18 cellular contexts compared by ENCODE assay signal in the genomic region with DNA sequence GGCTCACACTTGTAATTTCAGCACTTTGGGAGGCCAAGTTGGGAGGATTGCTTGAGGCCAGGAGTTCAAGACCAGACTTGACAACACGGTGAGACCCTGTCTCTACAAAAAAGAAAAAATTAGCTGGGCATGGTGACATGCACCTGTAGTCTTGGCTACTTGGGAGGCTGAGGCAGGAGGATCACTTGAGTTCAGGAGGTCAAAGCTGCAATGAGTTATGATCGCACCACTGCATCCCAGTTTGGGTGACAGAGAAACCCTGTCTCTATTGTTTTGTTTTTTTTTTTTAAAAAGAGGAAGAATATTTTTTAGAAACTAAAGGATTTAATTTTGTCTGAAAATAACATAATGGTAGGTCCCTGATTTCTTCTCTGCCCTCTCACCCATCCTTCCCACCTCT.
DNase-seq lines count a peak whose midpoint lies in the region; ATAC-seq and TF ChIP-seq lines count a peak whose summit lies in the region.
"Had no signal": no experiment of that assay in that cellular context is flagged by ENCODE, and none has a peak within 500 bp of the region (broad histone marks: within the 10 kb centered on the region; RNA-seq: fewer than 3 reads in every experiment).

No MANE protein-coding gene starts in this region.

- H3K27me3 ChIP-seq in KMS-11 (ENCODE audit: insufficient read depth, low read depth): no peaks in the 10 kb centered on the region
- no peaks in the 10 kb centered on the region for H3K27me3 ChIP-seq in Caco-2 (replicated peaks; ENCODE audit: control insufficient read depth, insufficient read depth, low read length)
- H3K27me3 ChIP-seq: vagina had no signal

- H3K4me1 Mint-ChIP-seq in nephron progenitor cell (peaks cover 19% of the 10 kb centered on the region), Caco-2 (ENCODE audit: low read depth, unreplicated experiment) (no peaks in the 10 kb centered on the region)
- H3K4me1 Mint-ChIP-seq in activated T-helper 17 cell treated with anti-CD3 and anti-CD28 coated beads, Interleukin-2, amount 50 U/mL, for 72 hours: no peaks in the 10 kb centered on the region
- H3K4me1 Mint-ChIP-seq in naive thymus-derived CD8-positive, alpha-beta T cell: peaks cover 2 to 19% (median 10%) of the 10 kb centered on the region in 4 donors

- no peaks in the 10 kb centered on the region for H3K9me3 ChIP-seq in Caco-2
- H3K9me3 ChIP-seq: HAP-1, heart right ventricle, vagina had no signal

- CTCF ChIA-PET in Caco-2 (lab: Charles Lee): no interaction called here

- no TSS peak for BruUV-seq in Caco-2 (replicated peaks; lab: Mats Ljungman, UMichigan)

- H3K4me3 ChIP-seq in KMS-11 (IDR thresholded peaks at IDR 0.05; ENCODE audit: insufficient read depth, low read depth, low read length): no peak overlapping the region
- H3K4me3 ChIP-seq in Caco-2 (ENCODE audit: low read depth, low read length): no peak overlapping the region
- H3K4me3 ChIP-seq: HAP-1, heart right ventricle, vagina had no signal

- ATAC-seq in GM18511 (IDR thresholded peaks at IDR 0.05; ENCODE audit: unreplicated experiment) (peak; percentile 25), GM21619 (IDR thresholded peaks at IDR 0.05; ENCODE audit: unreplicated experiment) (peak; percentile 9), HG03460 (IDR thresholded peaks at IDR 0.05; ENCODE audit: unreplicated experiment) (no peak)
- ATAC-seq in activated T-helper 17 cell treated with anti-CD3 and anti-CD28 coated beads, Interleukin-2, amount 50 U/mL, for 72 hours (replicated peaks): no peak
- ATAC-seq in naive thymus-derived CD8-positive, alpha-beta T cell: no peak
- ATAC-seq: heart right ventricle had no signal

- H3K36me3 ChIP-seq in KMS-11 (ENCODE audit: insufficient read depth) (no peaks in the 10 kb centered on the region), Caco-2 (ENCODE audit: control insufficient read depth, insufficient read depth, low read length) (no peaks in the 10 kb centered on the region)
- H3K36me3 ChIP-seq: HAP-1, heart right ventricle, vagina had no signal

- DNase-seq in nephron progenitor cell (no peak), Caco-2 (no peak)
- no peak for DNase-seq in naive thymus-derived CD8-positive, alpha-beta T cell
- DNase-seq: activated CD4-positive, alpha-beta T cell treated with anti-CD3 and anti-CD28 coated beads, Interleukin-2, amount 50 U/mL, for 48 hours; activated naive CD4-positive, alpha-beta T cell treated with anti-CD3 and anti-CD28 coated beads, Interleukin-2, amount 10 ng/mL, durations not matched to agents 7 days and 5 days; activated T-cell treated with anti-CD3 and anti-CD28 coated beads for 4 hours; heart right ventricle; NCI-H146; stimulated activated CD4-positive, alpha-beta T cell treated with anti-CD3 and anti-CD28 coated beads, Interleukin-4, amount 100 ng/mL, for 24 hours had no signal

- H3K4me1 ChIP-seq in KMS-11 (ENCODE audit: low read depth, poor library complexity, severe bottlenecking) (peaks cover 10% of the 10 kb centered on the region), Caco-2 (no peaks in the 10 kb centered on the region)
- H3K4me1 ChIP-seq: HAP-1, parathyroid adenoma, vagina had no signal

- H3K27ac Mint-ChIP-seq in nephron progenitor cell (peak overlapping the region; percentile 59), Caco-2 (ENCODE audit: unreplicated experiment) (no peak overlapping the region)
- H3K27ac Mint-ChIP-seq in activated T-helper 17 cell treated with anti-CD3 and anti-CD28 coated beads, Interleukin-2, amount 50 U/mL, for 72 hours: no peak overlapping the region
- H3K27ac Mint-ChIP-seq in naive thymus-derived CD8-positive, alpha-beta T cell: no peak overlapping the region
- H3K27ac Mint-ChIP-seq: activated naive CD4-positive, alpha-beta T cell treated with anti-CD3 and anti-CD28 coated beads, Interleukin-2, amount 10 ng/mL, durations not matched to agents 7 days and 5 days had no signal

- no peak overlapping the region for H3K9ac ChIP-seq in KMS-11
- H3K9ac ChIP-seq: parathyroid adenoma had no signal

- H3K4me2 ChIP-seq in KMS-11: peak overlapping the region; percentile 9; the same call in 1 of the 2 replicates

- H3K9me3 Mint-ChIP-seq in nephron progenitor cell: no peaks in the 10 kb centered on the region
- no peaks in the 10 kb centered on the region for H3K9me3 Mint-ChIP-seq in activated T-helper 17 cell treated with anti-CD3 and anti-CD28 coated beads, Interleukin-2, amount 50 U/mL, for 72 hours
- no peaks in the 10 kb centered on the region for H3K9me3 Mint-ChIP-seq in Caco-2 (ENCODE audit: unreplicated experiment)
- H3K9me3 Mint-ChIP-seq in naive thymus-derived CD8-positive, alpha-beta T cell: no peaks in the 10 kb centered on the region
- H3K9me3 Mint-ChIP-seq: activated naive CD4-positive, alpha-beta T cell treated with anti-CD3 and anti-CD28 coated beads, Interleukin-2, amount 10 ng/mL, durations not matched to agents 7 days and 5 days had no signal

- H4K20me1 ChIP-seq in KMS-11 (ENCODE audit: insufficient read depth): no peaks in the 10 kb centered on the region

- POLR2A ChIA-PET in Caco-2 (lab: Charles Lee): no interaction called here
- POLR2A ChIA-PET in naive thymus-derived CD8-positive, alpha-beta T cell (lab: Charles Lee): no interaction called here

- H3K27ac ChIP-seq in KMS-11: no peak overlapping the region
- H3K27ac ChIP-seq: heart right ventricle, parathyroid adenoma, vagina, VCaP had no signal

- H2AFZ ChIP-seq in KMS-11 (ENCODE audit: low read depth): no peak overlapping the region
- H2AFZ ChIP-seq: parathyroid adenoma had no signal

- intact Hi-C loops in Caco-2 (cut with micrococcal nuclease; ENCODE audit: unreplicated experiment): no loop called here

- H3K4me3 Mint-ChIP-seq in nephron progenitor cell: no peak overlapping the region
- no peak overlapping the region for H3K4me3 Mint-ChIP-seq in activated T-helper 17 cell treated with anti-CD3 and anti-CD28 coated beads, Interleukin-2, amount 50 U/mL, for 72 hours
- H3K4me3 Mint-ChIP-seq in Caco-2 (ENCODE audit: unreplicated experiment): no peak overlapping the region
- no peak overlapping the region for H3K4me3 Mint-ChIP-seq in naive thymus-derived CD8-positive, alpha-beta T cell
- H3K4me3 Mint-ChIP-seq: activated naive CD4-positive, alpha-beta T cell treated with anti-CD3 and anti-CD28 coated beads, Interleukin-2, amount 10 ng/mL, durations not matched to agents 7 days and 5 days had no signal

- H3K36me3 Mint-ChIP-seq in nephron progenitor cell (ENCODE audit: low read depth): no peaks in the 10 kb centered on the region
- H3K36me3 Mint-ChIP-seq in activated T-helper 17 cell treated with anti-CD3 and anti-CD28 coated beads, Interleukin-2, amount 50 U/mL, for 72 hours (ENCODE audit: low read depth): no peaks in the 10 kb centered on the region
- no peaks in the 10 kb centered on the region for H3K36me3 Mint-ChIP-seq in Caco-2 (ENCODE audit: insufficient read depth, unreplicated experiment)
- no peaks in the 10 kb centered on the region for H3K36me3 Mint-ChIP-seq in naive thymus-derived CD8-positive, alpha-beta T cell
- H3K36me3 Mint-ChIP-seq: activated naive CD4-positive, alpha-beta T cell treated with anti-CD3 and anti-CD28 coated beads, Interleukin-2, amount 10 ng/mL, durations not matched to agents 7 days and 5 days had no signal

- H3K79me2 ChIP-seq in KMS-11 (ENCODE audit: insufficient read depth, low read depth): no peaks in the 10 kb centered on the region
- H3K79me2 ChIP-seq: parathyroid adenoma had no signal

- H3K27me3 Mint-ChIP-seq in nephron progenitor cell (ENCODE audit: low read depth, poor library complexity) (no peaks in the 10 kb centered on the region), Caco-2 (ENCODE audit: insufficient read depth, unreplicated experiment) (peaks cover 17% of the 10 kb centered on the region)
- H3K27me3 Mint-ChIP-seq in activated T-helper 17 cell treated with anti-CD3 and anti-CD28 coated beads, Interleukin-2, amount 50 U/mL, for 72 hours: no peaks in the 10 kb centered on the region
- H3K27me3 Mint-ChIP-seq in naive thymus-derived CD8-positive, alpha-beta T cell: peaks cover 0 to 3% (median 0%) of the 10 kb centered on the region in 5 donors
- H3K27me3 Mint-ChIP-seq: activated naive CD4-positive, alpha-beta T cell treated with anti-CD3 and anti-CD28 coated beads, Interleukin-2, amount 10 ng/mL, durations not matched to agents 7 days and 5 days had no signal

- TF ChIP-seq CTCF in KMS-11 (conservative IDR thresholded peaks at IDR 0.05; ENCODE audit: low read depth, low read length): no peak
- TF ChIP-seq CTCF in nephron progenitor cell (IDR thresholded peaks at IDR 0.05): no peak
- TF ChIP-seq CTCF in Caco-2 (IDR thresholded peaks at IDR 0.05; ENCODE audit: insufficient read depth in 1 of 2, low read depth in 1 of 2, low read length in 1 of 2, severe bottlenecking in 1 of 2, unreplicated experiment in 1 of 2): no peak

Comparison
In these comparisons a context has a peak if more than half of its experiments do, and no peak if none do; other contexts are left out.
1. ATAC-seq: peak in GM18511 (single experiment) and GM21619 (single experiment); none in activated T-helper 17 cell treated with anti-CD3 and anti-CD28 coated beads, Interleukin-2, amount 50 U/mL, for 72 hours (single experiment), HG03460 (single experiment) and naive thymus-derived CD8-positive, alpha-beta T cell (0 of 2).